8 cellular contexts compared by ENCODE assay signal in genomic region chr9:36450110-36450732, GRCh38. TPM values are rescaled to one million over a fixed set of nuclear protein-coding genes. Genes with fewer than 3 reads are reported as not detected.
A peak's percentile ranks its signal among the peaks of the same experiment; 100 is the strongest.
DNase-seq lines count a peak whose midpoint lies in the region; ATAC-seq, FAIRE-seq and TF ChIP-seq lines count a peak whose summit lies in the region.

No MANE protein-coding gene starts in this region.

- TF ChIP-seq CTCF in CD14-positive monocyte (IDR thresholded peaks at IDR 0.05) = peak; percentile 59
- TF ChIP-seq CTCF in K562 (IDR thresholded peaks at IDR 0.05 in 2 of 3, conservative IDR thresholded peaks at IDR 0.05 in 1 of 3; ENCODE audit: insufficient read depth in 2 of 3, low read depth in 1 of 3, low read length in 3 of 3) = peak; percentile 52 to 71 (median 53); a peak in 5 of 6 replicates

- peak; percentile 55; the same call in 2 of the 3 replicates for ATAC-seq in K562
- no peak for ATAC-seq in HG02884 (IDR thresholded peaks at IDR 0.05; ENCODE audit: unreplicated experiment)
- no peak for ATAC-seq in HG03460 (IDR thresholded peaks at IDR 0.05; ENCODE audit: unreplicated experiment)
- ATAC-seq in HG02763 (IDR thresholded peaks at IDR 0.05; ENCODE audit: unreplicated experiment) = no peak

- no peak overlapping the region for H3K4me3 ChIP-seq in K562

- no peaks in the 10 kb centered on the region for H3K79me2 ChIP-seq in K562 (ENCODE audit: control insufficient read depth, insufficient read depth, low read length)

- 56% methylated on average over 3 of the region's 3 CpGs for WGBS in K562 (ENCODE audit: insufficient coverage, low coverage, missing lambda C conversion rate)

- H3K4me3 Mint-ChIP-seq in CD14-positive monocyte = no peak overlapping the region

- intact Hi-C loops in CD14-positive monocyte (cut with micrococcal nuclease) (no loop called here), K562 (cut with micrococcal nuclease) (loop anchor here (1.0 to 2.0 kb wide), 3 partner anchors 35 to 107 kb away; no protein-coding TSS in a partner anchor)

- TF ChIP-seq EP300 in K562 (IDR thresholded peaks at IDR 0.05; ENCODE audit: low read length) = no peak

- peak; percentile 62 to 64 for TF ChIP-seq RAD21 in K562 (CRISPR knock-in tag; conservative IDR thresholded peaks at IDR 0.05 in 1 of 2, IDR thresholded peaks at IDR 0.05 in 1 of 2)

- no peak overlapping the region for H3K27ac ChIP-seq in K562 (ENCODE audit: extremely low read depth, low read depth, low read length)

- POLR2A ChIA-PET in K562 (lab: Yijun Ruan, JAX) = interaction anchor here (1.4 kb wide), 1 partner anchor 43 kb away, joined by 5 read pairs; no protein-coding TSS in a partner anchor

- H3K4me2 ChIP-seq in K562 (ENCODE audit: insufficient read depth, low read length) = no peak overlapping the region

- peaks cover 0 to 1% (median 0%) of the 10 kb centered on the region in 3 donors for H3K27me3 Mint-ChIP-seq in CD14-positive monocyte (ENCODE audit: low read depth in 3 of 3)

- H3K9me3 Mint-ChIP-seq in CD14-positive monocyte = no peaks in the 10 kb centered on the region

- no peaks in the 10 kb centered on the region for H3K9me3 ChIP-seq in K562 (replicated peaks; ENCODE audit: control insufficient read depth, insufficient read depth, low read depth, low read length)

- no peaks in the 10 kb centered on the region; a peak in 2 of 5 replicates for H3K4me1 ChIP-seq in K562 (replicated peaks in 1 of 2; ENCODE audit: control insufficient read depth in 2 of 2, insufficient read depth in 2 of 2, low read length in 2 of 2)

- no TSS peak for BruUV-seq in K562 (replicated peaks; lab: Mats Ljungman, UMichigan)

- peak overlapping the region in 1 of 7 donors; percentile 25 for H3K27ac Mint-ChIP-seq in CD14-positive monocyte

- no peaks in the 10 kb centered on the region for H3K36me3 ChIP-seq in K562 (ENCODE audit: control insufficient read depth, insufficient read depth, low read length)

- no peak overlapping the region for H3K9ac ChIP-seq in K562 (ENCODE audit: insufficient read depth in 1 of 2, low read depth in 2 of 2, low read length in 2 of 2)

- no peaks in the 10 kb centered on the region for H4K20me1 ChIP-seq in K562 (replicated peaks; ENCODE audit: control insufficient read depth, insufficient read depth, low read length)

- peaks cover 4% of the 10 kb centered on the region for H3K4me1 Mint-ChIP-seq in CD14-positive monocyte

- DNase-seq in CD14-positive monocyte (ENCODE audit: low spot score) (no peak), GM12891 (ENCODE audit: insufficient read length, low spot score) (no peak), NCI-H2196 treated with DMSO at 0.1 percent for 48 hours (lab: John Stamatoyannopoulos, UW; ENCODE audit: unreplicated experiment) (peak; percentile 31), K562 (ENCODE audit: extremely low read depth in 1 of 4, low spot score in 3 of 4) (peak; percentile 19 to 54 (median 30)), kidney tubule cell (ENCODE audit: low spot score) (peak; percentile 51)

- CTCF ChIA-PET in K562 (lab: Yijun Ruan, JAX; ENCODE audit: low intra/inter-chr PET ratio) = interaction anchor here (0.6 to 2.3 kb wide), 4 partner anchors 9 to 347 kb away, joined by 3 to 29 read pairs (median 4); no protein-coding TSS in a partner anchor

- no peak overlapping the region for H2AFZ ChIP-seq in K562 (ENCODE audit: low read depth, low read length)

- H3K27me3 ChIP-seq in K562 (ENCODE audit: control insufficient read depth in 2 of 2, insufficient read depth in 2 of 2, low read length in 2 of 2) = no peaks in the 10 kb centered on the region

- peaks cover 6% of the 10 kb centered on the region in 2 donors for H3K36me3 Mint-ChIP-seq in CD14-positive monocyte

- in situ Hi-C loops in K562 (cut with MboI) = no loop called here

- FAIRE-seq in GM12891 (lab: Jason Lieb, UNC) (peak; percentile 26), K562 (lab: Jason Lieb, UNC) (no peak)

- H3K9me1 ChIP-seq in K562 (ENCODE audit: control insufficient read depth, insufficient read depth, low read length) = no peaks in the 10 kb centered on the region

- TF ChIP-seq POLR2A in GM12891 (IDR thresholded peaks at IDR 0.05; ENCODE audit: low read depth, low read length) = no peak
- no peak for TF ChIP-seq POLR2A in K562 (conservative IDR thresholded peaks at IDR 0.05)

TF ChIP-seq in GM12891, 5 proteins besides CTCF, POLR2A, EP300 and RAD21:
- no peak for TF ChIP-seq SPI1 (IDR thresholded peaks at IDR 0.05; ENCODE audit: low read depth, low read length)
- TF ChIP-seq POU2F2 (IDR thresholded peaks at IDR 0.05; ENCODE audit: low read depth, low read length) = no peak
- no peak for TF ChIP-seq PAX5 (IDR thresholded peaks at IDR 0.05; ENCODE audit: insufficient read depth, low read length, severe bottlenecking)
- TF ChIP-seq TAF1 (IDR thresholded peaks at IDR 0.05; ENCODE audit: low read depth, low read length) = no peak
- TF ChIP-seq POLR2AphosphoS5 (IDR thresholded peaks at IDR 0.05; ENCODE audit: low read depth, low read length) = no peak

TF ChIP-seq in K562, 482 proteins besides CTCF, POLR2A, EP300 and RAD21:
- TF ChIP-seq NCOA6 (IDR thresholded peaks at IDR 0.05) (no peak), ZNF384 (IDR thresholded peaks at IDR 0.05; ENCODE audit: low read depth, low read length) (peak; percentile 43; the same call in 1 of the 2 replicates), FIP1L1 (IDR thresholded peaks at IDR 0.05; ENCODE audit: low read depth, low read length, poor library complexity, severe bottlenecking) (no peak), ZNF212 (CRISPR knock-in tag; IDR thresholded peaks at IDR 0.05) (no peak), KDM1A (IDR thresholded peaks at IDR 0.05) (no peak), ZNF23 (CRISPR knock-in tag; IDR thresholded peaks at IDR 0.05) (no peak), C11orf30 (IDR thresholded peaks at IDR 0.05; ENCODE audit: low read depth) (no peak), ARHGAP35 (IDR thresholded peaks at IDR 0.05; ENCODE audit: partially characterized antibody) (no peak), SMC3 (conservative IDR thresholded peaks at IDR 0.05; ENCODE audit: insufficient read depth, low read depth, low read length) (peak; percentile 41; the same call in 1 of the 2 replicates), BRF1 (IDR thresholded peaks at IDR 0.05; ENCODE audit: borderline replicate concordance, extremely low read depth, insufficient read length) (no peak)

RNA-seq across cellular contexts. Expression of gene RNF38, which starts 50.2 kb away (rescaled TPM):
- polyA plus RNA-seq in CD14-positive monocyte (10 to 100 TPM; 11.3 to 13.6 TPM), K562 (2011; rRNA removed) (8.5 and 10.4 TPM in 2 replicates), K562 (2014; fragmentation: Illumina TruSeq; extraction: Trizol) (6.7 TPM in 2 replicates), K562 (2014; fragmentation: Nextera tagmentation; extraction: Ambion mirVana) (1 to 10 TPM; 1.6 to 2.7 TPM), K562 (2014; rRNA removed) (3.4 and 4.7 TPM in 2 replicates)
- 9.6 TPM for polyA plus RNA-seq in GM12891 (2012; ENCODE audit: low read depth, missing spikeins)
- 17.6 and 18.1 TPM in 2 replicates for total RNA-seq in K562 (2011; cell fraction: chromatin; rRNA removed; ENCODE audit: low replicate concordance)
- 4.7 and 6.3 TPM in 2 replicates for total RNA-seq in K562 (2011; cell fraction: nucleolus; rRNA removed)
- 13.0 and 20.2 TPM in 2 replicates for total RNA-seq in K562 (2011; cell fraction: nucleoplasm; rRNA removed)
- total RNA-seq in K562 (2014; rRNA removed) (2.9 and 3.1 TPM in 2 replicates), K562 (2014; rRNA removed; fragmentation: Illumina TruSeq; extraction: Trizol) (5.4 and 6.4 TPM in 2 replicates), K562 (2015; rRNA removed; fragmentation: Illumina TruSeq; extraction: Trizol) (4.5 and 4.9 TPM in 2 replicates), K562 (2021) (8.9 and 9.8 TPM in 2 replicates)
- polyA plus RNA-seq in K562 (2011; cell fraction: cytosol; rRNA removed) = 9.3 and 10.5 TPM in 2 replicates
- polyA plus RNA-seq in K562 (2011; cell fraction: nucleus; rRNA removed) = 12.8 and 16.8 TPM in 2 replicates
- 3.9 TPM in 2 replicates for polyA plus RNA-seq in K562 (2012)
- polyA minus RNA-seq in K562 (2011; rRNA and poly(A)+ RNA removed) = 18.1 and 18.3 TPM in 2 replicates
- polyA minus RNA-seq in K562 (2011; cell fraction: cytosol; rRNA and poly(A)+ RNA removed) = 6.6 and 7.7 TPM in 2 replicates
- 6.1 and 9.7 TPM in 2 replicates for polyA minus RNA-seq in K562 (2011; cell fraction: nucleus; rRNA and poly(A)+ RNA removed)

Comparison
In these comparisons a context has a peak if more than half of its experiments do, and no peak if none do; other contexts are left out.
1. DNase-seq: peak in NCI-H2196 treated with DMSO at 0.1 percent for 48 hours (single experiment), K562 (4 of 4) and kidney tubule cell (single experiment); none in CD14-positive monocyte (single experiment) and GM12891 (single experiment).